Comparison of ENCODE assay signal across 10 cellular contexts in genomic region chr6:111663692-111664564, GRCh38. TPM values are rescaled to one million over a fixed set of nuclear protein-coding genes. Genes with fewer than 3 reads are reported as not detected.
DNase-seq lines count a peak whose midpoint lies in the region; ATAC-seq, FAIRE-seq and TF ChIP-seq lines count a peak whose summit lies in the region.
"Had no signal": no experiment of that assay in that cellular context is flagged by ENCODE, and none has a peak within 500 bp of the region (broad histone marks: within the 10 kb centered on the region; RNA-seq: fewer than 3 reads in every experiment).

No MANE protein-coding gene starts in this region.

- peak overlapping the region; percentile 35 for H3K27ac Mint-ChIP-seq in MCF 10A (ENCODE audit: low read depth, unreplicated experiment)
- H3K27ac Mint-ChIP-seq in stimulated activated effector memory CD8-positive, alpha-beta T cell treated with anti-CD3 and anti-CD28 coated beads, Interleukin-12 subunit alpha, Interleukin-12 subunit beta, amount 100 ng/mL, for 72 hours = peak overlapping the region; percentile 94
- H3K27ac Mint-ChIP-seq: T-helper 1 cell treated with Interleukin-12 subunit alpha and Interleukin-12 subunit beta and Interleukin-4 antibody, amounts not matched to agents 30 μg/mL and 1 μg/mL, for 36 hours had no signal

- H3K27me3 Mint-ChIP-seq in MCF 10A (ENCODE audit: insufficient read depth, unreplicated experiment) = no peaks in the 10 kb centered on the region

- peaks cover 11 to 19% of the 10 kb centered on the region in 2 donors for H3K4me1 ChIP-seq in kidney (ENCODE audit: control insufficient read depth in 1 of 2, insufficient read depth in 1 of 2, low read depth in 1 of 2, low read length in 2 of 2)

- CTCF ChIA-PET in MCF 10A (lab: Yijun Ruan, JAX) = interaction anchor here (0.6 kb wide), 2 partner anchors 337 to 697 kb away, joined by 3 to 4 read pairs; no protein-coding TSS in a partner anchor

- DNase-seq in LHCN-M2 (ENCODE audit: low read depth) = peak; percentile 69
- DNase-seq in MCF 10A (ENCODE audit: unreplicated experiment) = no peak
- DNase-seq in kidney = peak; percentile 81
- no peak for DNase-seq in stimulated activated effector memory CD8-positive, alpha-beta T cell treated with anti-CD3 and anti-CD28 coated beads, Interleukin-12 subunit alpha, Interleukin-12 subunit beta, amount 100 ng/mL, for 72 hours (ENCODE audit: low spot score in 2 of 2)
- no peak for DNase-seq in NCI-H2171 (lab: John Stamatoyannopoulos, UW)
- no peak for DNase-seq in NCI-H2171 treated with DMSO at 0.1 percent for 48 hours (lab: John Stamatoyannopoulos, UW)
- DNase-seq in COR-L47 (lab: John Stamatoyannopoulos, UW) = no peak
- DNase-seq in NCI-H226 = no peak

- intact Hi-C loops in MCF 10A (cut with micrococcal nuclease) (no loop called here), kidney (cut with DNase I) (no loop called here)

- H3K4me3 ChIP-seq in kidney (ENCODE audit: low read length in 2 of 2) = peak overlapping the region in 1 of 2 donors; percentile 1
- H3K4me3 ChIP-seq: lung had no signal

- peak overlapping the region in 1 of 2 donors; percentile 62 for H3K27ac ChIP-seq in kidney (ENCODE audit: low read depth in 2 of 2, low read length in 2 of 2)

- no peaks in the 10 kb centered on the region for H3K36me3 Mint-ChIP-seq in MCF 10A (ENCODE audit: insufficient read depth, unreplicated experiment)
- H3K36me3 Mint-ChIP-seq in stimulated activated effector memory CD8-positive, alpha-beta T cell treated with anti-CD3 and anti-CD28 coated beads, Interleukin-12 subunit alpha, Interleukin-12 subunit beta, amount 100 ng/mL, for 72 hours = peaks cover 99% of the 10 kb centered on the region

- BruUV-seq in MCF 10A (replicated peaks; lab: Mats Ljungman, UMichigan) = no TSS peak

- POLR2A ChIA-PET in MCF 10A (lab: Yijun Ruan, JAX) = interaction anchor here (0.6 kb wide), 1 partner anchor 588 kb away, joined by 4 read pairs; no protein-coding TSS in a partner anchor

- TF ChIP-seq CTCF in MCF 10A (IDR thresholded peaks at IDR 0.05; ENCODE audit: unreplicated experiment) (no peak), kidney (IDR thresholded peaks at IDR 0.05; ENCODE audit: borderline replicate concordance, extremely low read depth, insufficient read depth) (no peak)

- peaks cover 5% of the 10 kb centered on the region for H3K9me3 Mint-ChIP-seq in MCF 10A (ENCODE audit: unreplicated experiment)
- H3K9me3 Mint-ChIP-seq in stimulated activated effector memory CD8-positive, alpha-beta T cell treated with anti-CD3 and anti-CD28 coated beads, Interleukin-12 subunit alpha, Interleukin-12 subunit beta, amount 100 ng/mL, for 72 hours = no peaks in the 10 kb centered on the region
- H3K9me3 Mint-ChIP-seq: T-helper 1 cell treated with Interleukin-12 subunit alpha and Interleukin-12 subunit beta and Interleukin-4 antibody, amounts not matched to agents 30 μg/mL and 1 μg/mL, for 36 hours had no signal

- FAIRE-seq in kidney (lab: Jason Lieb, UNC) = no peak

- H3K36me3 ChIP-seq in kidney (ENCODE audit: control insufficient read depth in 1 of 2, insufficient read depth in 2 of 2, low read length in 2 of 2) = no peaks in the 10 kb centered on the region

- H3K4me3 Mint-ChIP-seq in MCF 10A (ENCODE audit: unreplicated experiment) = no peak overlapping the region
- no peak overlapping the region for H3K4me3 Mint-ChIP-seq in stimulated activated effector memory CD8-positive, alpha-beta T cell treated with anti-CD3 and anti-CD28 coated beads, Interleukin-12 subunit alpha, Interleukin-12 subunit beta, amount 100 ng/mL, for 72 hours
- H3K4me3 Mint-ChIP-seq: T-helper 1 cell treated with Interleukin-12 subunit alpha and Interleukin-12 subunit beta and Interleukin-4 antibody, amounts not matched to agents 30 μg/mL and 1 μg/mL, for 36 hours had no signal

- H3K4me1 Mint-ChIP-seq in MCF 10A (ENCODE audit: insufficient read depth, unreplicated experiment) = peaks cover 5% of the 10 kb centered on the region
- peaks cover 28% of the 10 kb centered on the region for H3K4me1 Mint-ChIP-seq in stimulated activated effector memory CD8-positive, alpha-beta T cell treated with anti-CD3 and anti-CD28 coated beads, Interleukin-12 subunit alpha, Interleukin-12 subunit beta, amount 100 ng/mL, for 72 hours

- H3K9me3 ChIP-seq in kidney (ENCODE audit: control insufficient read depth in 1 of 2, low read length in 2 of 2) = no peaks in the 10 kb centered on the region

- ATAC-seq in stimulated activated effector memory CD8-positive, alpha-beta T cell treated with anti-CD3 and anti-CD28 coated beads, Interleukin-12 subunit alpha, Interleukin-12 subunit beta, amount 100 ng/mL, for 72 hours = no peak

- no peak overlapping the region for H3K9ac ChIP-seq in kidney (ENCODE audit: low read length in 2 of 2)

RNA-seq across cellular contexts. Expression of gene TRAF3IP2, which starts 58.2 kb away (rescaled TPM):
- 18.5 and 21.8 TPM in 2 replicates for total RNA-seq in LHCN-M2 (2014; rRNA removed)
- 18.7 TPM for polyA plus RNA-seq in LHCN-M2 (2012)
- total RNA-seq in MCF 10A (2022) = 56.8 and 57.9 TPM in 2 replicates
- 30.0 TPM for total RNA-seq in kidney
- 15.7 TPM for polyA plus RNA-seq in kidney (ENCODE audit: insufficient read depth, low read depth, low replicate concordance)

Comparison
In these comparisons a context has a peak if more than half of its experiments do, and no peak if none do; other contexts are left out.
1. DNase-seq: peak in LHCN-M2 (single experiment) and kidney (single experiment); none in MCF 10A (single experiment), stimulated activated effector memory CD8-positive, alpha-beta T cell treated with anti-CD3 and anti-CD28 coated beads, Interleukin-12 subunit alpha, Interleukin-12 subunit beta, amount 100 ng/mL, for 72 hours (0 of 2), NCI-H2171 (single experiment), NCI-H2171 treated with DMSO at 0.1 percent for 48 hours (single experiment), COR-L47 (single experiment) and NCI-H226 (single experiment).